27 cellular contexts compared by ENCODE assay signal in the genomic region with DNA sequence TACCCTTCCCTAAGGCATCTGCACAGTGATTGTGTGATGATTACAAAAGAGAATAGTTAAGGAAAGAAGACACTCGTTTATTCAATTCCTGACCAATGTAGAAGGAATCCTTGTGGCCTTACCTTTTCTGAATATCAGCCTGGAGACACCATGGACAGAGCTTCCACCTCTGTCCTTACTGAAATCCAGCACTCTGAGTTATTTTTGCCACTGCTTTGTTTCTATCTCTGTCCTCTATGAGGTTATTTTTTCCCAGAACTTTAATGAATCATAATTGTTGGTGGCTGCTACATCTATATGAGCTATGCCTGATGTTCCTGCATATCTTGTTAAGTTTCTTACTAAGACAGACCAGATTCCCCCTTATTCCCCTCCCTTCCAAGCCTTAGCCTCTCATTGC.
"Had no signal": no experiment of that assay in that cellular context is flagged by ENCODE, and none has a peak within 500 bp of the region (broad histone marks: within the 10 kb centered on the region; RNA-seq: fewer than 3 reads in every experiment).

No MANE protein-coding gene starts in this region.

- H3K27ac ChIP-seq: body of pancreas, Peyer's patch, RWPE1, SJCRH30 had no signal

- H3K27me3 Mint-ChIP-seq: activated naive CD8-positive, alpha-beta T cell treated with anti-CD3 and anti-CD28 coated beads, Interleukin-2, amount 10 ng/mL, durations not matched to agents 7 days and 5 days had no signal

- H3K9me3 Mint-ChIP-seq: activated naive CD8-positive, alpha-beta T cell treated with anti-CD3 and anti-CD28 coated beads, Interleukin-2, amount 10 ng/mL, durations not matched to agents 7 days and 5 days; T-helper 1 cell treated with Interleukin-12 subunit alpha and Interleukin-12 subunit beta and Interleukin-4 antibody, amounts not matched to agents 30 μg/mL and 1 μg/mL, for 36 hours had no signal

- H3K36me3 Mint-ChIP-seq: activated naive CD8-positive, alpha-beta T cell treated with anti-CD3 and anti-CD28 coated beads, Interleukin-2, amount 10 ng/mL, durations not matched to agents 7 days and 5 days had no signal

- ATAC-seq: activated CD8-positive, alpha-beta T cell treated with anti-CD3 and anti-CD28 coated beads, Interleukin-2, amount 10 ng/mL, durations not matched to agents 7 days and 5 days; body of pancreas; WTC11 had no signal

- DNase-seq: activated CD4-positive, alpha-beta T cell treated with anti-CD3 and anti-CD28 coated beads for 48 hours; activated CD4-positive, alpha-beta T cell treated with anti-CD3 and anti-CD28 coated beads, Interleukin-2, amount 50 U/mL, for 4 hours; activated CD4-positive, CD25-positive, alpha-beta regulatory T cell treated with anti-CD3 and anti-CD28 coated beads, Interleukin-2, amount 50 U/mL, for 72 hours; activated CD8-positive, alpha-beta memory T cell treated with anti-CD3 and anti-CD28 coated beads, Interleukin-2, amount 50 U/mL, for 48 hours; activated CD8-positive, alpha-beta T cell treated with anti-CD3 and anti-CD28 coated beads, Interleukin-2, amount 10 ng/mL, durations not matched to agents 7 days and 5 days; activated naive CD4-positive, alpha-beta T cell treated with anti-CD3 and anti-CD28 coated beads, Interleukin-2, amount 50 U/mL, for 16 hours; activated naive CD8-positive, alpha-beta T cell treated with anti-CD3 and anti-CD28 coated beads, Interleukin-2, amount 10 ng/mL, durations not matched to agents 7 days and 5 days; activated T-cell treated with anti-CD3 and anti-CD28 coated beads, Interleukin-2, amount 50 U/mL, for 1 hour; aorta; body of pancreas; Kasumi-1; KBM-7; NCI-H1092; NCI-H1417 treated with DMSO at 0.1 percent for 48 hours; NCI-H1694; NCI-H2029 treated with DMSO at 0.1 percent for 48 hours; NCI-H345; NCI-H510A; NCI-H526 treated with DMSO at 0.1 percent for 48 hours; NCI-H82; OCI-M1; Peyer's patch; Right ventricle myocardium superior; SJCRH30 had no signal

- H3K27me3 ChIP-seq: body of pancreas, Peyer's patch, SJCRH30 had no signal

- H3K4me3 ChIP-seq: body of pancreas, Peyer's patch, SJCRH30 had no signal

- H3K9me3 ChIP-seq: body of pancreas, Peyer's patch, SJCRH30 had no signal

- H3K4me1 ChIP-seq: Peyer's patch had no signal

- H3K4me1 Mint-ChIP-seq: activated naive CD8-positive, alpha-beta T cell treated with anti-CD3 and anti-CD28 coated beads, Interleukin-2, amount 10 ng/mL, durations not matched to agents 7 days and 5 days; WTC11 had no signal

- H3K27ac Mint-ChIP-seq: activated CD8-positive, alpha-beta T cell treated with anti-CD3 and anti-CD28 coated beads, Interleukin-2, amount 10 ng/mL, durations not matched to agents 7 days and 5 days; activated naive CD8-positive, alpha-beta T cell treated with anti-CD3 and anti-CD28 coated beads, Interleukin-2, amount 10 ng/mL, durations not matched to agents 7 days and 5 days; T-helper 1 cell treated with Interleukin-12 subunit alpha and Interleukin-12 subunit beta and Interleukin-4 antibody, amounts not matched to agents 30 μg/mL and 1 μg/mL, for 36 hours; WTC11 had no signal

- H3K36me3 ChIP-seq: Peyer's patch, SJCRH30 had no signal

- H3K4me3 Mint-ChIP-seq: activated CD8-positive, alpha-beta T cell treated with anti-CD3 and anti-CD28 coated beads, Interleukin-2, amount 10 ng/mL, durations not matched to agents 7 days and 5 days; activated naive CD8-positive, alpha-beta T cell treated with anti-CD3 and anti-CD28 coated beads, Interleukin-2, amount 10 ng/mL, durations not matched to agents 7 days and 5 days; T-helper 1 cell treated with Interleukin-12 subunit alpha and Interleukin-12 subunit beta and Interleukin-4 antibody, amounts not matched to agents 30 μg/mL and 1 μg/mL, for 36 hours; WTC11 had no signal
